23 cellular contexts compared by ENCODE assay signal in genomic region chr7:141679014-141679413, GRCh38. TPM values are rescaled to one million over a fixed set of nuclear protein-coding genes. Genes with fewer than 3 reads are reported as not detected.
DNase-seq lines count a peak whose midpoint lies in the region; ATAC-seq and TF ChIP-seq lines count a peak whose summit lies in the region.
"Had no signal": no experiment of that assay in that cellular context is flagged by ENCODE, and none has a peak within 500 bp of the region (broad histone marks: within the 10 kb centered on the region; RNA-seq: fewer than 3 reads in every experiment).

No MANE protein-coding gene starts in this region.

- intact Hi-C loops in gastrocnemius medialis (cut with DNase I; ENCODE audit: low total_unique reads) = no loop called here

- peak overlapping the region; percentile 16 for H3K4me3 Mint-ChIP-seq in T-helper 1 cell treated with Interleukin-12 subunit alpha and Interleukin-12 subunit beta and Interleukin-4 antibody, amounts not matched to agents 30 μg/mL and 1 μg/mL, for 36 hours
- H3K4me3 Mint-ChIP-seq in nephron progenitor cell (no peak overlapping the region), T-cell (no peak overlapping the region)
- H3K4me3 Mint-ChIP-seq: activated naive CD4-positive, alpha-beta T cell treated with anti-CD3 and anti-CD28 coated beads, Interleukin-2, amount 10 ng/mL, durations not matched to agents 7 days and 5 days; brain; naive B cell; type B pancreatic cell had no signal

- no peak overlapping the region for H3K27ac ChIP-seq in gastrocnemius medialis
- H3K27ac ChIP-seq: epithelial cell of prostate, SK-N-MC had no signal

- no peaks in the 10 kb centered on the region for H3K27me3 ChIP-seq in gastrocnemius medialis

- TF ChIP-seq CTCF in nephron progenitor cell (IDR thresholded peaks at IDR 0.05) (no peak), gastrocnemius medialis (IDR thresholded peaks at IDR 0.05 in 4 of 5, conservative IDR thresholded peaks at IDR 0.05 in 1 of 5) (no peak)

- H3K4me1 Mint-ChIP-seq in T-helper 1 cell treated with Interleukin-12 subunit alpha and Interleukin-12 subunit beta and Interleukin-4 antibody, amounts not matched to agents 30 μg/mL and 1 μg/mL, for 36 hours (ENCODE audit: low read depth) = peaks cover 51% of the 10 kb centered on the region
- H3K4me1 Mint-ChIP-seq in nephron progenitor cell = peaks cover 9% of the 10 kb centered on the region
- peaks cover 0 to 4% (median 4%) of the 10 kb centered on the region in 3 donors for H3K4me1 Mint-ChIP-seq in T-cell

- no peaks in the 10 kb centered on the region for H3K4me1 ChIP-seq in gastrocnemius medialis

- peak overlapping the region; percentile 49 for H3K27ac Mint-ChIP-seq in T-helper 1 cell treated with Interleukin-12 subunit alpha and Interleukin-12 subunit beta and Interleukin-4 antibody, amounts not matched to agents 30 μg/mL and 1 μg/mL, for 36 hours
- no peak overlapping the region for H3K27ac Mint-ChIP-seq in nephron progenitor cell
- H3K27ac Mint-ChIP-seq in T-cell = no peak overlapping the region
- H3K27ac Mint-ChIP-seq: activated naive CD4-positive, alpha-beta T cell treated with anti-CD3 and anti-CD28 coated beads, Interleukin-2, amount 10 ng/mL, durations not matched to agents 7 days and 5 days; brain; naive B cell; type B pancreatic cell had no signal

- POLR2A ChIA-PET in T-cell (lab: Charles Lee) = no interaction called here

- peaks cover 0 to 32% of the 10 kb centered on the region in 2 donors for H3K36me3 ChIP-seq in gastrocnemius medialis

- no peaks in the 10 kb centered on the region for H3K9me3 ChIP-seq in gastrocnemius medialis

- in situ Hi-C loops in gastrocnemius medialis (cut with MboI; ENCODE audit: low sequenced_read_pairs in 4 of 4) = no loop called here

- ATAC-seq in GM18505 (IDR thresholded peaks at IDR 0.05; ENCODE audit: unreplicated experiment) (peak; percentile 77), GM18870 (IDR thresholded peaks at IDR 0.05; ENCODE audit: unreplicated experiment) (peak; percentile 68), HG02884 (IDR thresholded peaks at IDR 0.05; ENCODE audit: unreplicated experiment) (peak; percentile 86), gastrocnemius medialis (no peak), T-cell (replicated peaks in 1 of 4) (no peak), GM19397 (IDR thresholded peaks at IDR 0.05; ENCODE audit: unreplicated experiment) (no peak)

- no peak overlapping the region for H3K4me3 ChIP-seq in gastrocnemius medialis
- H3K4me3 ChIP-seq: SK-N-MC, smooth muscle cell had no signal

- peaks cover 3% of the 10 kb centered on the region for H3K9me3 Mint-ChIP-seq in T-helper 1 cell treated with Interleukin-12 subunit alpha and Interleukin-12 subunit beta and Interleukin-4 antibody, amounts not matched to agents 30 μg/mL and 1 μg/mL, for 36 hours
- H3K9me3 Mint-ChIP-seq in nephron progenitor cell (no peaks in the 10 kb centered on the region), T-cell (no peaks in the 10 kb centered on the region)
- H3K9me3 Mint-ChIP-seq: activated naive CD4-positive, alpha-beta T cell treated with anti-CD3 and anti-CD28 coated beads, Interleukin-2, amount 10 ng/mL, durations not matched to agents 7 days and 5 days; brain; naive B cell; type B pancreatic cell had no signal

- DNase-seq in nephron progenitor cell = no peak
- no peak for DNase-seq in gastrocnemius medialis
- no peak for DNase-seq in T-cell
- DNase-seq: activated naive CD4-positive, alpha-beta T cell treated with anti-CD3 and anti-CD28 coated beads, Interleukin-2, amount 10 ng/mL, durations not matched to agents 7 days and 5 days; cortex of kidney; naive B cell; NCI-H1105; NCI-H82; stimulated activated naive CD4-positive, alpha-beta T cell had no signal

- CTCF ChIA-PET in T-cell (lab: Charles Lee) = interaction anchor here in 1 of 2 donors (1.1 kb wide), 1 partner anchor 59 kb away, joined by 3 read pairs; the partner anchor contains the start of gene SSBP1

- no peak for TF ChIP-seq POLR2A in GM18505 (IDR thresholded peaks at IDR 0.05; ENCODE audit: borderline replicate concordance, extremely low read depth, insufficient read depth, insufficient read length)
- TF ChIP-seq POLR2A in gastrocnemius medialis (IDR thresholded peaks at IDR 0.05) = no peak

- H3K36me3 Mint-ChIP-seq in T-helper 1 cell treated with Interleukin-12 subunit alpha and Interleukin-12 subunit beta and Interleukin-4 antibody, amounts not matched to agents 30 μg/mL and 1 μg/mL, for 36 hours (ENCODE audit: low read depth) = peaks cover 47% of the 10 kb centered on the region
- H3K36me3 Mint-ChIP-seq in nephron progenitor cell (ENCODE audit: low read depth) (peaks cover 38% of the 10 kb centered on the region), T-cell (peaks cover 37% of the 10 kb centered on the region)

- H3K27me3 Mint-ChIP-seq in T-helper 1 cell treated with Interleukin-12 subunit alpha and Interleukin-12 subunit beta and Interleukin-4 antibody, amounts not matched to agents 30 μg/mL and 1 μg/mL, for 36 hours (ENCODE audit: low read depth) = no peaks in the 10 kb centered on the region
- H3K27me3 Mint-ChIP-seq in nephron progenitor cell (ENCODE audit: low read depth, poor library complexity) = no peaks in the 10 kb centered on the region
- no peaks in the 10 kb centered on the region for H3K27me3 Mint-ChIP-seq in T-cell
- H3K27me3 Mint-ChIP-seq: activated naive CD4-positive, alpha-beta T cell treated with anti-CD3 and anti-CD28 coated beads, Interleukin-2, amount 10 ng/mL, durations not matched to agents 7 days and 5 days; brain; naive B cell; type B pancreatic cell had no signal

RNA-seq across cellular contexts. Expression of gene DENND11, which starts 23.0 kb away (rescaled TPM):
- total RNA-seq in gastrocnemius medialis = 1 to 10 TPM; 4.9 to 8.2 (median 6.7) TPM
- total RNA-seq in T-cell = 10 to 100 TPM; 46.7 to 55.7 (median 54.8) TPM

RNA-seq across cellular contexts. Expression of gene WEE2, which starts 29.1 kb away (rescaled TPM):
- total RNA-seq in gastrocnemius medialis = not detected
- not detected for total RNA-seq in T-cell
- total RNA-seq: activated CD8-positive, alpha-beta memory T cell treated with anti-CD3 and anti-CD28 coated beads for 36 hours; H4; liver; posterior vena cava; smooth muscle cell had no signal

RNA-seq across cellular contexts. Expression of gene SSBP1, which starts 59.1 kb away (rescaled TPM):
- total RNA-seq in gastrocnemius medialis (100 to 1,000 TPM; 127 to 147 (median 138) TPM), T-cell (100 to 1,000 TPM in 1 of 5 donors, 10 to 100 TPM in 4; 88.1 to 116 (median 91.1) TPM)

Comparison
In these comparisons a context has a peak if more than half of its experiments do, and no peak if none do; other contexts are left out.
1. ATAC-seq: peak in GM18505 (single experiment), GM18870 (single experiment) and HG02884 (single experiment); none in gastrocnemius medialis (0 of 2), T-cell (0 of 4) and GM19397 (single experiment).
2. RNA of gene DENND11, which starts 23.0 kb away (total RNA-seq): 46.7 to 55.7 TPM in T-cell; 4.9 to 8.2 TPM in gastrocnemius medialis; every median in the first group is over 4 times any median in the second.